Comparison of ENCODE assay signal across 8 cellular contexts in genomic region chr3:141878326-141878725, GRCh38. TPM values are rescaled to one million over a fixed set of nuclear protein-coding genes. Genes with fewer than 3 reads are reported as not detected.
A peak's percentile ranks its signal among the peaks of the same experiment; 100 is the strongest.
DNase-seq lines count a peak whose midpoint lies in the region; ATAC-seq and TF ChIP-seq lines count a peak whose summit lies in the region.

No MANE protein-coding gene starts in this region.

- H3K9me3 Mint-ChIP-seq in T-helper 1 cell treated with Interleukin-12 subunit alpha and Interleukin-12 subunit beta and Interleukin-4 antibody, amounts not matched to agents 30 μg/mL and 1 μg/mL, for 36 hours: no peaks in the 10 kb centered on the region
- H3K9me3 Mint-ChIP-seq in stimulated activated naive B cell treated with anti-CD40 and anti-IgM and Interleukin-4, amounts not matched to agents 10 μg/mL and 1 μg/mL and 100 μg/mL, for 72 hours: no peaks in the 10 kb centered on the region

- peaks cover 10 to 17% of the 10 kb centered on the region in 2 donors for H3K4me1 ChIP-seq in thyroid gland

- TF ChIP-seq POLR2A in thyroid gland (IDR thresholded peaks at IDR 0.05): no peak

- TF ChIP-seq CTCF in fibroblast of the aortic adventitia (IDR thresholded peaks at IDR 0.05; ENCODE audit: insufficient read depth, low read length) (no peak), thyroid gland (IDR thresholded peaks at IDR 0.05) (no peak)

- no peak overlapping the region for H3K27ac Mint-ChIP-seq in T-helper 1 cell treated with Interleukin-12 subunit alpha and Interleukin-12 subunit beta and Interleukin-4 antibody, amounts not matched to agents 30 μg/mL and 1 μg/mL, for 36 hours
- H3K27ac Mint-ChIP-seq in stimulated activated naive B cell treated with anti-CD40 and anti-IgM and Interleukin-4, amounts not matched to agents 10 μg/mL and 1 μg/mL and 100 μg/mL, for 72 hours: peak overlapping the region; percentile 51

- peak overlapping the region; percentile 88 for H3K4me3 Mint-ChIP-seq in T-helper 1 cell treated with Interleukin-12 subunit alpha and Interleukin-12 subunit beta and Interleukin-4 antibody, amounts not matched to agents 30 μg/mL and 1 μg/mL, for 36 hours
- peak overlapping the region; percentile 88 to 90 for H3K4me3 Mint-ChIP-seq in stimulated activated naive B cell treated with anti-CD40 and anti-IgM and Interleukin-4, amounts not matched to agents 10 μg/mL and 1 μg/mL and 100 μg/mL, for 72 hours

- peaks cover 2% of the 10 kb centered on the region for H3K36me3 Mint-ChIP-seq in T-helper 1 cell treated with Interleukin-12 subunit alpha and Interleukin-12 subunit beta and Interleukin-4 antibody, amounts not matched to agents 30 μg/mL and 1 μg/mL, for 36 hours (ENCODE audit: low read depth)
- H3K36me3 Mint-ChIP-seq in stimulated activated naive B cell treated with anti-CD40 and anti-IgM and Interleukin-4, amounts not matched to agents 10 μg/mL and 1 μg/mL and 100 μg/mL, for 72 hours: peaks cover 13 to 24% of the 10 kb centered on the region in 2 donors

- peaks cover 25% of the 10 kb centered on the region for H3K36me3 ChIP-seq in SK-N-MC (ENCODE audit: insufficient read depth, low read length)
- no peaks in the 10 kb centered on the region for H3K36me3 ChIP-seq in thyroid gland

- DNase-seq in T-helper 1 cell: no peak
- no peak for DNase-seq in SK-N-MC (ENCODE audit: low read depth, low spot score)
- DNase-seq in fibroblast of the aortic adventitia (ENCODE audit: low read depth): no peak
- no peak for DNase-seq in stimulated activated naive B cell treated with anti-CD40 and anti-IgM and Interleukin-4, amounts not matched to agents 10 μg/mL and 1 μg/mL and 100 μg/mL, for 72 hours
- no peak for DNase-seq in GM19238 (ENCODE audit: insufficient read length, low spot score)
- no peak for DNase-seq in RPMI8226
- DNase-seq in thyroid gland: no peak

- no peaks in the 10 kb centered on the region for H3K27me3 ChIP-seq in thyroid gland

- H3K9me3 ChIP-seq in SK-N-MC (ENCODE audit: low read depth, low read length): no peaks in the 10 kb centered on the region
- no peaks in the 10 kb centered on the region for H3K9me3 ChIP-seq in thyroid gland

- 79 to 83% methylated on average over 1 of the region's 1 CpG for WGBS in thyroid gland, 2 donors

- no peak for ATAC-seq in stimulated activated naive B cell treated with anti-CD40 and anti-IgM and Interleukin-4, amounts not matched to agents 10 μg/mL and 1 μg/mL and 100 μg/mL, for 72 hours (replicated peaks)

- H3K27ac ChIP-seq in SK-N-MC: peak overlapping the region; percentile 67
- peak overlapping the region in 1 of 3 donors; percentile 100 for H3K27ac ChIP-seq in thyroid gland

- peak overlapping the region; percentile 98 for H3K4me3 ChIP-seq in SK-N-MC
- peak overlapping the region; percentile 78 for H3K4me3 ChIP-seq in fibroblast of the aortic adventitia (ENCODE audit: low read depth, low read length)
- peak overlapping the region in 1 of 3 donors; percentile 95 for H3K4me3 ChIP-seq in thyroid gland (replicated peaks in 1 of 3)

- H3K9ac ChIP-seq in SK-N-MC (ENCODE audit: insufficient read length): peak overlapping the region; percentile 95

- H3K27me3 Mint-ChIP-seq in T-helper 1 cell treated with Interleukin-12 subunit alpha and Interleukin-12 subunit beta and Interleukin-4 antibody, amounts not matched to agents 30 μg/mL and 1 μg/mL, for 36 hours (ENCODE audit: low read depth): no peaks in the 10 kb centered on the region
- H3K27me3 Mint-ChIP-seq in stimulated activated naive B cell treated with anti-CD40 and anti-IgM and Interleukin-4, amounts not matched to agents 10 μg/mL and 1 μg/mL and 100 μg/mL, for 72 hours: no peaks in the 10 kb centered on the region

- intact Hi-C loops in thyroid gland (cut with DNase I): loop anchor here (5.0 to 10.0 kb wide), 2 partner anchors 84 to 141 kb away; partner anchors contain the start of gene RNF7

- H3K4me1 Mint-ChIP-seq in T-helper 1 cell treated with Interleukin-12 subunit alpha and Interleukin-12 subunit beta and Interleukin-4 antibody, amounts not matched to agents 30 μg/mL and 1 μg/mL, for 36 hours (ENCODE audit: low read depth): peaks cover 33% of the 10 kb centered on the region
- peaks cover 17 to 34% of the 10 kb centered on the region in 2 donors for H3K4me1 Mint-ChIP-seq in stimulated activated naive B cell treated with anti-CD40 and anti-IgM and Interleukin-4, amounts not matched to agents 10 μg/mL and 1 μg/mL and 100 μg/mL, for 72 hours

RNA-seq across cellular contexts. Expression of gene ATP1B3, which starts 1.9 kb away (rescaled TPM):
- 68.4 and 70.2 TPM in 2 replicates for total RNA-seq in fibroblast of the aortic adventitia (ENCODE audit: low replicate concordance)
- total RNA-seq in thyroid gland: 10 to 100 TPM; 55.1 to 94.1 (median 64.7) TPM
